9 cellular contexts compared by ENCODE assay signal in the genomic region with DNA sequence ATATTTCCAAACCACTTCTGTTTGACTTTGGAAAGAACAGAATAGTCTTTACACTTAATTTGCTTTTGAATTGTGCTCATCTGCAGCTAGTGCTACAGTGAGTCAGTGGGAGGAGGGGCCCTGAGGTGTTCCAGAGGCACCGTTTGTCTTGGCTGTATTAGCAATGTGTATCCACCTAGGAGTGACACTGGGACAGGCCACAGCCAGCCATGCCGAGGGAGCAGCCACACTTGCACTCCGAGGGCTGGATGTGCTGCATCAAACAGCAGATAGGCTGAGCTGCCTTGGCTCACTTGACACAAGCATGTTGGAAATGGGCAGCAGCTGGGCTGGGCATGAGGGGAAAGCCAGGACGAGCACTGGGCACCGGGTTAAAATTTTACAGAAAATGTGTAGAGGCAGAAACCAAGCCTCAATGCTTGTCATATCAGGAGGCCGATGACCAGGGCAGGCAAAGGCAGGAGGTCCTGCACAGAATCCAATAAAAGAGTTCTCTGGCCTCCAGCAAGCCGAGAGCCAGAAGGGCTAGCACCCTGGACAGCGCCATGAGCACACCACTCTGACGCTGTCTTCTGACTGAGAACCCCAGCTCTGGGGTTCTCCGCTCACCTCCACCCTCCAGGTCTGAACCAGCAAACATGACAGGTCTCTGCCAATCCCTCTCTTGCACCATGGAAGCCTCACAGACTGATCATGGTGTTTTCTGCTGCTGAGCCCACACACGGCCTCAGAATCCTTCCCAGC.
DNase-seq lines count a peak whose midpoint lies in the region; ATAC-seq and TF ChIP-seq lines count a peak whose summit lies in the region.
"Had no signal": no experiment of that assay in that cellular context is flagged by ENCODE, and none has a peak within 500 bp of the region (broad histone marks: within the 10 kb centered on the region; RNA-seq: fewer than 3 reads in every experiment).

No MANE protein-coding gene starts in this region.

- H3K9me3 ChIP-seq in left lung, result no peaks in the 10 kb centered on the region
- H3K9me3 ChIP-seq in prostate gland, result no peaks in the 10 kb centered on the region
- H3K9me3 ChIP-seq: Peyer's patch had no signal

- POLR2A ChIA-PET in HEK293T (lab: Yijun Ruan, JAX), result no interaction called here

- no peaks in the 10 kb centered on the region for H3K36me3 ChIP-seq in left lung
- no peaks in the 10 kb centered on the region for H3K36me3 ChIP-seq in prostate gland
- H3K36me3 ChIP-seq: Peyer's patch had no signal

- whole genome bisulfite sequencing in prostate gland, result 43% methylated on average over 11 of the region's 11 CpGs

- TF ChIP-seq POLR2A in prostate gland (IDR thresholded peaks at IDR 0.05), result no peak

- ATAC-seq in left lung, result peak; percentile 67

- H3K27ac ChIP-seq in left lung (no peak overlapping the region), prostate gland (no peak overlapping the region)
- H3K27ac ChIP-seq: Peyer's patch had no signal

- H3K4me1 ChIP-seq in left lung, result no peaks in the 10 kb centered on the region
- no peaks in the 10 kb centered on the region for H3K4me1 ChIP-seq in prostate gland (replicated peaks)
- H3K4me1 ChIP-seq: Peyer's patch had no signal

- DNase-seq in COLO829 (ENCODE audit: low spot score) (peak; percentile 6), HEK293T (ENCODE audit: extremely low spot score) (peak; percentile 40), left lung (no peak), NCI-H345 treated with DMSO at 0.1 percent for 48 hours (lab: John Stamatoyannopoulos, UW; ENCODE audit: unreplicated experiment) (no peak), NCI-H1694 (lab: John Stamatoyannopoulos, UW) (no peak), prostate gland (ENCODE audit: low spot score) (no peak), NOMO-1 treated with dmso at 0.1 percent for 144 hours (lab: John Stamatoyannopoulos, UW; ENCODE audit: unreplicated experiment) (no peak)
- peak; percentile 7 to 11 for DNase-seq in activated CD4-positive, alpha-beta T cell treated with anti-CD3 and anti-CD28 coated beads, Interleukin-2, amount 50 U/mL, for 48 hours

- intact Hi-C loops in left lung (cut with DNase I) (no loop called here), prostate gland (cut with DNase I) (no loop called here)

- CTCF ChIA-PET in HEK293T (lab: Yijun Ruan, JAX), result no interaction called here

- no peaks in the 10 kb centered on the region for H3K27me3 ChIP-seq in left lung
- no peaks in the 10 kb centered on the region for H3K27me3 ChIP-seq in prostate gland (replicated peaks; ENCODE audit: insufficient read depth)
- H3K27me3 ChIP-seq: Peyer's patch had no signal

- H3K4me3 ChIP-seq in left lung, result no peak overlapping the region
- no peak overlapping the region for H3K4me3 ChIP-seq in prostate gland
- H3K4me3 ChIP-seq: Peyer's patch had no signal

- TF ChIP-seq CTCF in left lung (IDR thresholded peaks at IDR 0.05), result no peak
- TF ChIP-seq CTCF in prostate gland (IDR thresholded peaks at IDR 0.05), result no peak

TF ChIP-seq in HEK293T, 16 proteins besides CTCF, POLR2A, EP300 and RAD21:
- no peak for TF ChIP-seq ZNF384 (IDR thresholded peaks at IDR 0.05)
- TF ChIP-seq TARDBP (IDR thresholded peaks at IDR 0.05), result no peak
- TF ChIP-seq CTBP1 (IDR thresholded peaks at IDR 0.05; ENCODE audit: borderline replicate concordance), result no peak
- no peak for TF ChIP-seq HDGF (IDR thresholded peaks at IDR 0.05; ENCODE audit: borderline replicate concordance)
- no peak for TF ChIP-seq BHLHE40 (IDR thresholded peaks at IDR 0.05; ENCODE audit: borderline replicate concordance)
- no peak for TF ChIP-seq LEF1 (IDR thresholded peaks at IDR 0.05; ENCODE audit: borderline replicate concordance)
- TF ChIP-seq FOXM1 (IDR thresholded peaks at IDR 0.05; ENCODE audit: borderline replicate concordance), result no peak
- TF ChIP-seq, protein P1, sequence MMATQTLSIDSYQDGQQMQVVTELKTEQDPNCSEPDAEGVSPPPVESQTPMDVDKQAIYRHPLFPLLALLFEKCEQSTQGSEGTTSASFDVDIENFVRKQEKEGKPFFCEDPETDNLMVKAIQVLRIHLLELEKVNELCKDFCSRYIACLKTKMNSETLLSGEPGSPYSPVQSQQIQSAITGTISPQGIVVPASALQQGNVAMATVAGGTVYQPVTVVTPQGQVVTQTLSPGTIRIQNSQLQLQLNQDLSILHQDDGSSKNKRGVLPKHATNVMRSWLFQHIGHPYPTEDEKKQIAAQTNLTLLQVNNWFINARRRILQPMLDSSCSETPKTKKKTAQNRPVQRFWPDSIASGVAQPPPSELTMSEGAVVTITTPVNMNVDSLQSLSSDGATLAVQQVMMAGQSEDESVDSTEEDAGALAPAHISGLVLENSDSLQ (IDR thresholded peaks at IDR 0.05), result no peak
- TF ChIP-seq NFRKB (IDR thresholded peaks at IDR 0.05), result no peak
- no peak for TF ChIP-seq ARNT (IDR thresholded peaks at IDR 0.05)
- no peak for TF ChIP-seq SP1 (IDR thresholded peaks at IDR 0.05)
- no peak for TF ChIP-seq SUZ12 (IDR thresholded peaks at IDR 0.05)

Comparison
In these comparisons a context has a peak if more than half of its experiments do, and no peak if none do; other contexts are left out.
1. DNase-seq: peak in COLO829 (single experiment), HEK293T (single experiment) and activated CD4-positive, alpha-beta T cell treated with anti-CD3 and anti-CD28 coated beads, Interleukin-2, amount 50 U/mL, for 48 hours (2 of 2); none in left lung (0 of 2), NCI-H345 treated with DMSO at 0.1 percent for 48 hours (single experiment), NCI-H1694 (single experiment), prostate gland (single experiment) and NOMO-1 treated with dmso at 0.1 percent for 144 hours (single experiment).